Comparison of ENCODE assay signal across 22 cellular contexts in genomic region chr22:17101475-17102296, GRCh38. TPM values are rescaled to one million over a fixed set of nuclear protein-coding genes. Genes with fewer than 3 reads are reported as not detected.
A peak's percentile ranks its signal among the peaks of the same experiment; 100 is the strongest.
DNase-seq lines count a peak whose midpoint lies in the region; ATAC-seq and TF ChIP-seq lines count a peak whose summit lies in the region.
"Had no signal": no experiment of that assay in that cellular context is flagged by ENCODE, and none has a peak within 500 bp of the region (broad histone marks: within the 10 kb centered on the region; RNA-seq: fewer than 3 reads in every experiment).

No MANE protein-coding gene starts in this region.

- peaks cover 61% of the 10 kb centered on the region for H4K20me1 ChIP-seq in BLaER1

- ATAC-seq in CD4-positive, alpha-beta T cell (ENCODE audit: poor library complexity): no peak
- ATAC-seq in stimulated activated memory B cell treated with anti-CD40 and anti-IgM and Interleukin-4, amounts not matched to agents 10 μg/mL and 1 μg/mL and 100 μg/mL, for 72 hours: no peak
- no peak for ATAC-seq in HG03175 (IDR thresholded peaks at IDR 0.05; ENCODE audit: unreplicated experiment)
- ATAC-seq: stimulated activated naive CD8-positive, alpha-beta T cell treated with anti-CD3 and anti-CD28 coated beads, Interleukin-15, Interleukin-2, amounts not matched to agents 100 U/mL and 50 U/mL, for 24 hours had no signal

- no peak overlapping the region for H3K9ac ChIP-seq in BLaER1
- H3K9ac ChIP-seq: KMS-11 had no signal

- DNase-seq in CD4-positive, alpha-beta T cell: no peak
- DNase-seq in activated CD4-positive, alpha-beta memory T cell treated with anti-CD3 and anti-CD28 coated beads for 36 hours: no peak
- no peak for DNase-seq in endothelial cell (ENCODE audit: low spot score)
- DNase-seq in brain microvascular endothelial cell: no peak
- DNase-seq in medulla oblongata (ENCODE audit: extremely low spot score): no peak
- DNase-seq: activated CD4-positive, alpha-beta T cell treated with anti-CD3 and anti-CD28 coated beads for 1 hour; activated effector memory CD4-positive, alpha-beta T cell treated with Interleukin-2 at 50 U/mL for 16 hours; amniotic stem cell; COR-L47; DND-41; NCI-H1048; NCI-H187 treated with DMSO at 0.1 percent for 48 hours; NCI-H345; SHP77 treated with DMSO at 0.1 percent for 48 hours; stimulated activated CD4-positive, alpha-beta T cell treated with anti-CD3 and anti-CD28 coated beads, Interleukin-4, amount 100 ng/mL, for 1 hour; stimulated activated naive CD8-positive, alpha-beta T cell treated with anti-CD3 and anti-CD28 coated beads, Interleukin-15, Interleukin-2, amounts not matched to agents 100 U/mL and 50 U/mL, for 24 hours; thyroid gland had no signal

- H3K4me1 ChIP-seq in BLaER1: peaks cover 48% of the 10 kb centered on the region

- TF ChIP-seq CTCF in CD4-positive, alpha-beta T cell (IDR thresholded peaks at IDR 0.05): no peak
- TF ChIP-seq CTCF in endothelial cell (IDR thresholded peaks at IDR 0.05; ENCODE audit: unreplicated experiment): no peak
- TF ChIP-seq CTCF in brain microvascular endothelial cell (IDR thresholded peaks at IDR 0.05; ENCODE audit: low read depth, low read length, missing control alignments): no peak

- H3K4me2 ChIP-seq in BLaER1: no peak overlapping the region
- H3K4me2 ChIP-seq: KMS-11, smooth muscle cell had no signal

- H3K27ac ChIP-seq in BLaER1 (0 out of 2 replicates have a peak overlapping the region, but pooled peaks have one; percentile 13), brain microvascular endothelial cell (no peak overlapping the region)
- peak overlapping the region; percentile 34 for H3K27ac ChIP-seq in CD4-positive, alpha-beta T cell (ENCODE audit: low read depth, low read length)
- H3K27ac ChIP-seq: KMS-11, thyroid gland had no signal

- peaks cover 86% of the 10 kb centered on the region for H3K4me1 Mint-ChIP-seq in CD4-positive, alpha-beta T cell (ENCODE audit: low read depth)
- H3K4me1 Mint-ChIP-seq in activated CD4-positive, alpha-beta memory T cell treated with anti-CD3 and anti-CD28 coated beads for 36 hours (ENCODE audit: low read depth): peaks cover 69% of the 10 kb centered on the region
- H3K4me1 Mint-ChIP-seq in endothelial cell (ENCODE audit: unreplicated experiment): peaks cover 20% of the 10 kb centered on the region
- H3K4me1 Mint-ChIP-seq in stimulated activated memory B cell treated with anti-CD40 and anti-IgM and Interleukin-4, amounts not matched to agents 10 μg/mL and 1 μg/mL and 100 μg/mL, for 72 hours: peaks cover 32% of the 10 kb centered on the region

- peak overlapping the region; percentile 45 for H3K4me3 Mint-ChIP-seq in CD4-positive, alpha-beta T cell
- H3K4me3 Mint-ChIP-seq in activated CD4-positive, alpha-beta memory T cell treated with anti-CD3 and anti-CD28 coated beads for 36 hours: no peak overlapping the region
- peak overlapping the region; percentile 69 for H3K4me3 Mint-ChIP-seq in endothelial cell (ENCODE audit: unreplicated experiment)
- no peak overlapping the region for H3K4me3 Mint-ChIP-seq in stimulated activated memory B cell treated with anti-CD40 and anti-IgM and Interleukin-4, amounts not matched to agents 10 μg/mL and 1 μg/mL and 100 μg/mL, for 72 hours

- CTCF ChIA-PET in CD4-positive, alpha-beta T cell (lab: Charles Lee): interaction anchor here (1.4 to 1.5 kb wide), 2 partner anchors 14 to 70 kb away, joined by 3 to 6 read pairs; no protein-coding TSS in a partner anchor
- CTCF ChIA-PET in activated CD4-positive, alpha-beta memory T cell treated with anti-CD3 and anti-CD28 coated beads for 36 hours (lab: Charles Lee): interaction anchor here (1.1 kb wide), 1 partner anchor 70 kb away, joined by 5 read pairs; no protein-coding TSS in a partner anchor

- no peaks in the 10 kb centered on the region for H3K9me3 Mint-ChIP-seq in CD4-positive, alpha-beta T cell
- H3K9me3 Mint-ChIP-seq in activated CD4-positive, alpha-beta memory T cell treated with anti-CD3 and anti-CD28 coated beads for 36 hours: no peaks in the 10 kb centered on the region
- no peaks in the 10 kb centered on the region for H3K9me3 Mint-ChIP-seq in endothelial cell (ENCODE audit: unreplicated experiment)
- no peaks in the 10 kb centered on the region for H3K9me3 Mint-ChIP-seq in stimulated activated memory B cell treated with anti-CD40 and anti-IgM and Interleukin-4, amounts not matched to agents 10 μg/mL and 1 μg/mL and 100 μg/mL, for 72 hours

- POLR2A ChIA-PET in CD4-positive, alpha-beta T cell (lab: Charles Lee): interaction anchor here (0.7 to 1.4 kb wide), 3 partner anchors 14 to 70 kb away, joined by 3 to 6 read pairs (median 3); no protein-coding TSS in a partner anchor
- POLR2A ChIA-PET in activated CD4-positive, alpha-beta memory T cell treated with anti-CD3 and anti-CD28 coated beads for 36 hours (lab: Charles Lee): no interaction called here

- H3K27me3 ChIP-seq in BLaER1 (no peaks in the 10 kb centered on the region), brain microvascular endothelial cell (replicated peaks) (no peaks in the 10 kb centered on the region)
- no peaks in the 10 kb centered on the region for H3K27me3 ChIP-seq in CD4-positive, alpha-beta T cell (ENCODE audit: control insufficient read depth, insufficient read depth, low read length)
- H3K27me3 ChIP-seq: thyroid gland had no signal

- H3K9me3 ChIP-seq in BLaER1: no peaks in the 10 kb centered on the region
- no peaks in the 10 kb centered on the region for H3K9me3 ChIP-seq in CD4-positive, alpha-beta T cell (ENCODE audit: control insufficient read depth, low read length)
- H3K9me3 ChIP-seq: thyroid gland had no signal

- intact Hi-C loops in CD4-positive, alpha-beta T cell (cut with DNase I, micrococcal nuclease): no loop called here
- intact Hi-C loops in activated CD4-positive, alpha-beta memory T cell treated with anti-CD3 and anti-CD28 coated beads for 36 hours (cut with micrococcal nuclease): no loop called here

- H3K27ac Mint-ChIP-seq in CD4-positive, alpha-beta T cell: peak overlapping the region; percentile 77
- H3K27ac Mint-ChIP-seq in activated CD4-positive, alpha-beta memory T cell treated with anti-CD3 and anti-CD28 coated beads for 36 hours: peak overlapping the region; percentile 23
- H3K27ac Mint-ChIP-seq in endothelial cell (ENCODE audit: unreplicated experiment): no peak overlapping the region
- H3K27ac Mint-ChIP-seq in stimulated activated memory B cell treated with anti-CD40 and anti-IgM and Interleukin-4, amounts not matched to agents 10 μg/mL and 1 μg/mL and 100 μg/mL, for 72 hours: no peak overlapping the region

- H3K36me3 Mint-ChIP-seq in CD4-positive, alpha-beta T cell (ENCODE audit: low read depth): peaks cover 90% of the 10 kb centered on the region
- H3K36me3 Mint-ChIP-seq in activated CD4-positive, alpha-beta memory T cell treated with anti-CD3 and anti-CD28 coated beads for 36 hours: peaks cover 50% of the 10 kb centered on the region
- peaks cover 65% of the 10 kb centered on the region for H3K36me3 Mint-ChIP-seq in endothelial cell (ENCODE audit: low read depth, unreplicated experiment)
- peaks cover 72% of the 10 kb centered on the region for H3K36me3 Mint-ChIP-seq in stimulated activated memory B cell treated with anti-CD40 and anti-IgM and Interleukin-4, amounts not matched to agents 10 μg/mL and 1 μg/mL and 100 μg/mL, for 72 hours

- no peaks in the 10 kb centered on the region for H3K27me3 Mint-ChIP-seq in CD4-positive, alpha-beta T cell
- H3K27me3 Mint-ChIP-seq in activated CD4-positive, alpha-beta memory T cell treated with anti-CD3 and anti-CD28 coated beads for 36 hours: no peaks in the 10 kb centered on the region
- peaks cover under 1% of the 10 kb centered on the region for H3K27me3 Mint-ChIP-seq in endothelial cell (ENCODE audit: unreplicated experiment)
- no peaks in the 10 kb centered on the region for H3K27me3 Mint-ChIP-seq in stimulated activated memory B cell treated with anti-CD40 and anti-IgM and Interleukin-4, amounts not matched to agents 10 μg/mL and 1 μg/mL and 100 μg/mL, for 72 hours

- H3K36me3 ChIP-seq in BLaER1 (peaks cover 75% of the 10 kb centered on the region), brain microvascular endothelial cell (replicated peaks) (peaks cover 36% of the 10 kb centered on the region)

- no peak overlapping the region for H3K4me3 ChIP-seq in BLaER1
- no peak overlapping the region for H3K4me3 ChIP-seq in brain microvascular endothelial cell (ENCODE audit: low read depth, low read length)
- H3K4me3 ChIP-seq: smooth muscle cell, thyroid gland had no signal

- in situ Hi-C loops in brain microvascular endothelial cell (cut with HindIII; ENCODE audit: low pct_ligation_motif_present, low sequenced_read_pairs): no loop called here

RNA-seq across cellular contexts. Expression of gene IL17RA, which starts 16.9 kb away (rescaled TPM):
- total RNA-seq in CD4-positive, alpha-beta T cell: 10 to 100 TPM; 23.2 to 24.3 TPM
- 10 to 100 TPM; 12.5 to 14.7 TPM for total RNA-seq in activated CD4-positive, alpha-beta memory T cell treated with anti-CD3 and anti-CD28 coated beads for 36 hours
- total RNA-seq in endothelial cell (ENCODE audit: unreplicated experiment): 63.7 TPM

RNA-seq across cellular contexts. Expression of gene TMEM121B, which starts 19.5 kb away (rescaled TPM):
- total RNA-seq in CD4-positive, alpha-beta T cell: under 1 TPM; 0.05 to 0.08 TPM
- total RNA-seq in activated CD4-positive, alpha-beta memory T cell treated with anti-CD3 and anti-CD28 coated beads for 36 hours: under 1 TPM in 1 of 2 experiments, not detected in 1; 0.10 TPM
- 62.2 TPM for total RNA-seq in endothelial cell (ENCODE audit: unreplicated experiment)

RNA-seq across cellular contexts. Expression of gene HDHD5, which starts 57.4 kb away (rescaled TPM):
- 10 to 100 TPM; 11.0 to 11.6 TPM for total RNA-seq in CD4-positive, alpha-beta T cell
- total RNA-seq in activated CD4-positive, alpha-beta memory T cell treated with anti-CD3 and anti-CD28 coated beads for 36 hours: 10 to 100 TPM; 42.2 to 42.9 TPM
- 60.5 TPM for total RNA-seq in endothelial cell (ENCODE audit: unreplicated experiment)

Comparison
In these comparisons a context has a peak if more than half of its experiments do, and no peak if none do; other contexts are left out.
1. H3K27ac Mint-ChIP-seq: peak in CD4-positive, alpha-beta T cell (single experiment) and activated CD4-positive, alpha-beta memory T cell treated with anti-CD3 and anti-CD28 coated beads for 36 hours (single experiment); none in endothelial cell (single experiment) and stimulated activated memory B cell treated with anti-CD40 and anti-IgM and Interleukin-4, amounts not matched to agents 10 μg/mL and 1 μg/mL and 100 μg/mL, for 72 hours (single experiment).
2. H3K4me3 Mint-ChIP-seq: peak in CD4-positive, alpha-beta T cell (single experiment) and endothelial cell (single experiment); none in activated CD4-positive, alpha-beta memory T cell treated with anti-CD3 and anti-CD28 coated beads for 36 hours (single experiment) and stimulated activated memory B cell treated with anti-CD40 and anti-IgM and Interleukin-4, amounts not matched to agents 10 μg/mL and 1 μg/mL and 100 μg/mL, for 72 hours (single experiment).
3. RNA of gene TMEM121B, which starts 19.5 kb away (total RNA-seq): 62.2 TPM in endothelial cell (single experiment); 0.10 TPM in activated CD4-positive, alpha-beta memory T cell treated with anti-CD3 and anti-CD28 coated beads for 36 hours and 0.05 to 0.08 TPM in CD4-positive, alpha-beta T cell; every median in the first group is over 10 times any median in the second.